8 cellular contexts compared by ENCODE assay signal in genomic region chr2:160493227-160494028, GRCh38. TPM values are rescaled to one million over a fixed set of nuclear protein-coding genes. Genes with fewer than 3 reads are reported as not detected.
DNase-seq lines count a peak whose midpoint lies in the region; ATAC-seq, FAIRE-seq and TF ChIP-seq lines count a peak whose summit lies in the region.

A gene with protein sequence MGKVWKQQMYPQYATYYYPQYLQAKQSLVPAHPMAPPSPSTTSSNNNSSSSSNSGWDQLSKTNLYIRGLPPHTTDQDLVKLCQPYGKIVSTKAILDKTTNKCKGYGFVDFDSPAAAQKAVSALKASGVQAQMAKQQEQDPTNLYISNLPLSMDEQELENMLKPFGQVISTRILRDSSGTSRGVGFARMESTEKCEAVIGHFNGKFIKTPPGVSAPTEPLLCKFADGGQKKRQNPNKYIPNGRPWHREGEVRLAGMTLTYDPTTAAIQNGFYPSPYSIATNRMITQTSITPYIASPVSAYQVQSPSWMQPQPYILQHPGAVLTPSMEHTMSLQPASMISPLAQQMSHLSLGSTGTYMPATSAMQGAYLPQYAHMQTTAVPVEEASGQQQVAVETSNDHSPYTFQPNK (minus strand): TSS chr2:160493807. CDS start chr2:160493363, 444 bp downstream.

- H3K9me1 ChIP-seq in IMR-90 (ENCODE audit: insufficient read depth, low read length), result no peaks in the 10 kb centered on the region

- peak within 1 kb of the TSS; percentile 98 for H3K4me3 ChIP-seq in IMR-90 (ENCODE audit: insufficient read depth, low read depth, low read length)
- H3K4me3 ChIP-seq in astrocyte (ENCODE audit: insufficient read depth, low read depth, low read length), result peak within 1 kb of the TSS; percentile 89
- peak within 1 kb of the TSS; percentile 96 for H3K4me3 ChIP-seq in right cardiac atrium (ENCODE audit: low read length)
- peak within 1 kb of the TSS; percentile 82 for H3K4me3 ChIP-seq in retinal pigment epithelial cell (ENCODE audit: low read length)

- H3K79me2 ChIP-seq in astrocyte (ENCODE audit: insufficient read depth, low read length), result peaks cover 51% of the 10 kb centered on the region

- H2AFZ ChIP-seq in IMR-90 (replicated peaks; ENCODE audit: low read length, poor library complexity) (peak within 1 kb of the TSS; percentile 97), astrocyte (ENCODE audit: low read depth, low read length) (peak within 1 kb of the TSS; percentile 74)

- peak within 1 kb of the TSS; percentile 96 for H3K4me3 Mint-ChIP-seq in astrocyte (ENCODE audit: unreplicated experiment)

- POLR2A ChIA-PET in IMR-90 (lab: Charles Lee; ENCODE audit: unreplicated experiment), result interaction anchor here (0.6 to 0.7 kb wide), 2 partner anchors 12 to 242 kb away, joined by 3 to 10 read pairs; no protein-coding TSS in a partner anchor

- H3K4me1 ChIP-seq in ES-I3 (ENCODE audit: insufficient read depth, low read length) (peaks cover 5% of the 10 kb centered on the region; the same call in 1 of the 2 replicates), IMR-90 (ENCODE audit: control insufficient read depth, insufficient read depth, low read length) (peaks cover 6% of the 10 kb centered on the region), astrocyte (ENCODE audit: insufficient read depth, low read length) (peaks cover 6% of the 10 kb centered on the region), right cardiac atrium (ENCODE audit: control insufficient read depth, insufficient read depth, low read length) (no peaks in the 10 kb centered on the region)

- DNase-seq in IMR-90, result peak; percentile 44
- DNase-seq in astrocyte (ENCODE audit: low read depth), result peak; percentile 46
- DNase-seq in right cardiac atrium, result peak; percentile 71 to 89 (median 88)
- no peak for DNase-seq in retinal pigment epithelial cell (ENCODE audit: low read depth)

- peak within 1 kb of the TSS; percentile 59 for H2BK20ac ChIP-seq in IMR-90 (ENCODE audit: low read depth, low read length)

- H3K56ac ChIP-seq in IMR-90 (ENCODE audit: extremely low read depth, insufficient read depth, low read length), result peak within 1 kb of the TSS; percentile 95

- H3K36me3 ChIP-seq in ES-I3 (ENCODE audit: insufficient read depth, low read length), result no peaks in the 10 kb centered on the region
- H3K36me3 ChIP-seq in IMR-90 (ENCODE audit: control insufficient read depth, insufficient read depth, low read length), result no peaks in the 10 kb centered on the region
- no peaks in the 10 kb centered on the region for H3K36me3 ChIP-seq in astrocyte (ENCODE audit: insufficient read depth, low read length)

- TF ChIP-seq CTCF in IMR-90 (conservative IDR thresholded peaks at IDR 0.05; ENCODE audit: low read depth, low read length) (no peak), astrocyte (IDR thresholded peaks at IDR 0.05; ENCODE audit: insufficient read depth, low read depth, low read length) (no peak), retinal pigment epithelial cell (conservative IDR thresholded peaks at IDR 0.05; ENCODE audit: low read depth, low read length) (no peak)

- H3K27me3 ChIP-seq in IMR-90 (ENCODE audit: control insufficient read depth, insufficient read depth, low read length), result no peaks in the 10 kb centered on the region
- no peaks in the 10 kb centered on the region for H3K27me3 ChIP-seq in astrocyte (ENCODE audit: insufficient read depth, low read length)
- no peaks in the 10 kb centered on the region for H3K27me3 ChIP-seq in right cardiac atrium (ENCODE audit: control insufficient read depth, insufficient read depth)

- no peak for FAIRE-seq in astrocyte (lab: Jason Lieb, UNC)

- H3K4ac ChIP-seq in IMR-90 (ENCODE audit: low read depth, low read length), result peak within 1 kb of the TSS; percentile 98

- peak; percentile 26; the same call in 1 of the 2 replicates for TF ChIP-seq RAD21 in IMR-90 (IDR thresholded peaks at IDR 0.05; ENCODE audit: low read length)

- peak within 1 kb of the TSS; percentile 95 for H2BK5ac ChIP-seq in IMR-90 (ENCODE audit: low read depth, low read length, poor library complexity, severe bottlenecking)

- CTCF ChIA-PET in IMR-90 (lab: Yijun Ruan, JAX), result no interaction called here

- no peaks in the 10 kb centered on the region for H3K9me3 ChIP-seq in ES-I3 (ENCODE audit: control insufficient read depth, insufficient read depth, low read length)
- no peaks in the 10 kb centered on the region for H3K9me3 ChIP-seq in IMR-90 (ENCODE audit: control insufficient read depth, insufficient read depth, low read length)
- no peaks in the 10 kb centered on the region for H3K9me3 ChIP-seq in astrocyte (ENCODE audit: insufficient read depth, low read depth, low read length)
- no peaks in the 10 kb centered on the region for H3K9me3 ChIP-seq in right cardiac atrium (ENCODE audit: control insufficient read depth, low read length)

- H3K4me2 ChIP-seq in IMR-90 (ENCODE audit: low read depth, low read length) (peak within 1 kb of the TSS; percentile 99), astrocyte (ENCODE audit: low read length) (peak within 1 kb of the TSS; percentile 98)

- H4K20me1 ChIP-seq in IMR-90 (ENCODE audit: insufficient read depth, low read length) (peaks cover 10% of the 10 kb centered on the region; the same call in 1 of the 2 replicates), astrocyte (ENCODE audit: insufficient read depth, low read length) (peaks cover 14% of the 10 kb centered on the region)

- H4K91ac ChIP-seq in IMR-90 (ENCODE audit: insufficient read depth, low read depth, low read length), result peak within 1 kb of the TSS; percentile 94

- peak within 1 kb of the TSS; percentile 99 for H2AK9ac ChIP-seq in IMR-90 (replicated peaks; ENCODE audit: low read depth, low read length, poor library complexity)

- H3K36me3 Mint-ChIP-seq in astrocyte (ENCODE audit: low read depth, unreplicated experiment), result no peaks in the 10 kb centered on the region

- H4K8ac ChIP-seq in IMR-90 (ENCODE audit: low read depth in 2 of 2, low read length in 2 of 2), result peak within 1 kb of the TSS; percentile 88 to 91

- no peaks in the 10 kb centered on the region for H3K27me3 Mint-ChIP-seq in astrocyte (ENCODE audit: low read depth, unreplicated experiment)

- H2AK5ac ChIP-seq in IMR-90 (ENCODE audit: low read depth, low read length), result peak within 1 kb of the TSS; percentile 96

- in situ Hi-C loops in IMR-90 (cut with MboI; ENCODE audit: low sequenced_read_pairs), result loop anchor here (5.0 kb wide), 1 partner anchor 479 kb away; no protein-coding TSS in a partner anchor

- peak; percentile 47 for ATAC-seq in IMR-90 (ENCODE audit: low read depth)
- ATAC-seq in right cardiac atrium, result peak; percentile 78 to 85
- ATAC-seq in HG02840 (IDR thresholded peaks at IDR 0.05; ENCODE audit: low FRiP score, unreplicated experiment), result no peak
- no peak for ATAC-seq in GM21737 (IDR thresholded peaks at IDR 0.05; ENCODE audit: unreplicated experiment)

- H3K23ac ChIP-seq in IMR-90 (ENCODE audit: low read depth, low read length), result peak within 1 kb of the TSS; percentile 95

- H3K9ac ChIP-seq in ES-I3 (ENCODE audit: low read depth, low read length) (peak within 1 kb of the TSS; percentile 61), IMR-90 (ENCODE audit: low read depth, low read length) (peak within 1 kb of the TSS; percentile 100), astrocyte (ENCODE audit: low read length) (peak within 1 kb of the TSS; percentile 91)

- H3K27ac ChIP-seq in IMR-90 (ENCODE audit: insufficient read depth, low read length) (peak within 1 kb of the TSS; percentile 100), astrocyte (ENCODE audit: low read depth, low read length) (peak within 1 kb of the TSS; percentile 84), right cardiac atrium (ENCODE audit: low read length) (peak within 1 kb of the TSS; percentile 99)

- BruUV-seq in IMR-90 (replicated peaks; lab: Mats Ljungman, UMichigan), result no TSS peak

- peaks cover 16% of the 10 kb centered on the region for H3K4me1 Mint-ChIP-seq in astrocyte (ENCODE audit: low read depth, unreplicated experiment)

- no peaks in the 10 kb centered on the region for H3K9me3 Mint-ChIP-seq in astrocyte (ENCODE audit: unreplicated experiment)

- peak within 1 kb of the TSS; percentile 95 for H4K5ac ChIP-seq in IMR-90 (ENCODE audit: low read depth, low read length)

- intact Hi-C loops in IMR-90 (cut with micrococcal nuclease) (loop anchor here (2.0 to 10.0 kb wide), 11 partner anchors 66 to 671 kb away; partner anchors contain the start of gene TANK), right cardiac atrium (cut with DNase I) (loop anchor here in 3 of 4 donors (5.0 to 10.0 kb wide), 9 partner anchors 41 to 479 kb away; no protein-coding TSS in a partner anchor)
- intact Hi-C loops in T-helper 1 cell treated with Interleukin-12 subunit alpha and Interleukin-12 subunit beta and Interleukin-4 antibody, amounts not matched to agents 30 ng/mL and 1 ng/mL, for 36 hours (cut with micrococcal nuclease), result loop anchor here (2.0 to 10.0 kb wide), 13 partner anchors 99 to 1824 kb away; partner anchors contain the start of genes DPP4, IFIH1, LY75 and PSMD14

- no peak for TF ChIP-seq POLR2A in IMR-90 (IDR thresholded peaks at IDR 0.05; ENCODE audit: low read depth, low read length)

- 0% methylated on average over 5 of the region's 66 CpGs; no CpG with 5 or more reads in 1 of the 2 experiments for WGBS in IMR-90 (ENCODE audit: extremely low coverage in 2 of 2, insufficient read length in 1 of 2), 2 experiments
- WGBS in right cardiac atrium, result under 1% methylated on average over 66 of the region's 66 CpGs

- H3K18ac ChIP-seq in IMR-90 (ENCODE audit: low read depth, low read length), result peak within 1 kb of the TSS; percentile 97

- dilution Hi-C loops in IMR-90 (cut with HindIII; ENCODE audit: low sequenced_read_pairs, unreplicated experiment), result no loop called here

- H2BK15ac ChIP-seq in IMR-90 (ENCODE audit: low read depth, low read length), result peak within 1 kb of the TSS; percentile 84; the same call in 2 of the 3 replicates

- H3K14ac ChIP-seq in IMR-90 (replicated peaks; ENCODE audit: low read depth, low read length), result peak within 1 kb of the TSS; percentile 100

- peak within 1 kb of the TSS; percentile 89 for H2BK120ac ChIP-seq in IMR-90 (ENCODE audit: low read depth, low read length)

- H3K27ac Mint-ChIP-seq in astrocyte (ENCODE audit: unreplicated experiment), result peak within 1 kb of the TSS; percentile 84

- peaks cover 3 to 20% of the 10 kb centered on the region in 2 experiments; a peak in 3 of 4 replicates for H3K79me1 ChIP-seq in IMR-90 (ENCODE audit: low read depth in 1 of 2, low read length in 2 of 2)

TF ChIP-seq in IMR-90, 13 proteins besides CTCF, POLR2A, EP300 and RAD21 (continues in another document):
- TF ChIP-seq SMC3 (IDR thresholded peaks at IDR 0.05; ENCODE audit: low read depth, low read length), result 0 out of 2 replicates have a peak, but pooled peaks have one; percentile 5

RNA-seq across cellular contexts. Expression of the gene that starts here (rescaled TPM):
- 64.9 and 73.6 TPM in 2 replicates for total RNA-seq in IMR-90 (2012; rRNA removed)
- 43.5 and 45.9 TPM in 2 replicates for polyA plus RNA-seq in IMR-90 (2012; rRNA removed)
- polyA plus RNA-seq in IMR-90 (2012; cell fraction: cytosol; rRNA removed), result 12.0 and 17.3 TPM in 2 replicates
- polyA plus RNA-seq in IMR-90 (2012; cell fraction: nucleus; rRNA removed; ENCODE audit: low replicate concordance), result 21.4 and 98.7 TPM in 2 replicates
- total RNA-seq in T-helper 1 cell treated with Interleukin-12 subunit alpha and Interleukin-12 subunit beta and Interleukin-4 antibody, amounts not matched to agents 30 ng/mL and 1 ng/mL, for 36 hours, result 61.2 and 64.1 TPM in 2 replicates
- total RNA-seq in astrocyte, result 148 and 152 TPM in 2 replicates
- total RNA-seq in right cardiac atrium, result 10 to 100 TPM; 56.8 to 73.5 (median 66.8) TPM
- 41.7 TPM for polyA plus RNA-seq in right cardiac atrium

Comparison
In these comparisons a context has a peak if more than half of its experiments do, and no peak if none do; other contexts are left out.
1. ATAC-seq: peak in IMR-90 (single experiment) and right cardiac atrium (2 of 2); none in HG02840 (single experiment) and GM21737 (single experiment).
2. Peak in every context shown above with its lines, with median percentiles within 50 percentile points of each other: H3K9ac ChIP-seq, H3K27ac ChIP-seq and H3K4me3 ChIP-seq.